ENCODE assay signal across 8 cellular contexts in the genomic region with DNA sequence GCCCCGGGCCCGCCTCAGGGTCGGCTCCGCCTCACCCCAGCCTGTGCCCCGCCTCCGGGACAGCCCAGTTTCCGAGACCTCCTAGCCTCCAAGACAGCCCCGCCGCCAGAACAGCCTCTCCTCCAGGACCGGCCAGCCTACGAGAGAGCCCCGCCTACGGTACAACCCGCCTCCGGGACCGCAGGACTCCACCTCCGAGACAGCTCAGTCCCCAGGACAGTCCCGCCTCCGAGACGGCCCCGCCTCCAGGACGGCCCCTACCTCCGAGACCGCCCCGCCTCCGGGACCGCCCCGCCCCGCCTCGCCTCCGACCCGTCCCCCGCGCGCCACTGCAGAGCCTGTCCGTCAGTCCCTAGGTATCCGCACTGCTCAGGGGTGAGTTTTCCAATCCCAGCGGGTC. TPM values are rescaled to one million over a fixed set of nuclear protein-coding genes. Genes with fewer than 3 reads are reported as not detected.
DNase-seq lines count a peak whose midpoint lies in the region; ATAC-seq and TF ChIP-seq lines count a peak whose summit lies in the region.
"Not testable (repeated sequence)": the region's sequence is repeated elsewhere in the genome, so short reads cannot be mapped to it uniquely, and the experiment has no call there.

TCAF2 (plus strand) TSS at position 329 of the 400 bp plus-strand sequence.

- H3K9me3 Mint-ChIP-seq in GM23338; activated naive CD4-positive, alpha-beta T cell treated with anti-CD3 and anti-CD28 coated beads for 36 hours: not testable (repeated sequence)

- H3K9me3 ChIP-seq in aorta (ENCODE audit: control insufficient read depth, low read length), result not testable (repeated sequence)

- H3F3A ChIP-seq in GM23338 (replicated peaks; ENCODE audit: low read depth), result not testable (repeated sequence)

- H3K36me3 Mint-ChIP-seq in GM23338 (ENCODE audit: low read depth); activated naive CD4-positive, alpha-beta T cell treated with anti-CD3 and anti-CD28 coated beads for 36 hours (ENCODE audit: low read depth): not testable (repeated sequence)

- not testable (repeated sequence) for H3K36me3 ChIP-seq in GM23338 (ENCODE audit: insufficient read depth); aorta (ENCODE audit: control insufficient read depth in 1 of 2, insufficient read depth in 2 of 2, low read length in 1 of 2)

- H2AFZ ChIP-seq in GM23338, result not testable (repeated sequence)

- CTCF ChIA-PET in activated naive CD4-positive, alpha-beta T cell treated with anti-CD3 and anti-CD28 coated beads for 36 hours (lab: Charles Lee), result not testable (repeated sequence)

- H3K27me3 Mint-ChIP-seq in GM23338 (ENCODE audit: insufficient read depth, low read depth, poor library complexity); activated naive CD4-positive, alpha-beta T cell treated with anti-CD3 and anti-CD28 coated beads for 36 hours (ENCODE audit: low read depth): not testable (repeated sequence)

- not testable (repeated sequence) for H3K4me3 ChIP-seq in GM23338; aorta (ENCODE audit: low read length in 2 of 2)

- intact Hi-C loops in activated naive CD4-positive, alpha-beta T cell treated with anti-CD3 and anti-CD28 coated beads for 36 hours (cut with micrococcal nuclease); left cardiac atrium (cut with DNase I); aorta (cut with DNase I): not testable (repeated sequence)

- not testable (repeated sequence) for H3K27ac Mint-ChIP-seq in GM23338
- H3K27ac Mint-ChIP-seq in activated naive CD4-positive, alpha-beta T cell treated with anti-CD3 and anti-CD28 coated beads for 36 hours, result peak within 1 kb of the TSS; percentile 41

- not testable (repeated sequence) for H3K27me3 ChIP-seq in GM23338 (ENCODE audit: insufficient read depth); aorta (ENCODE audit: control insufficient read depth in 1 of 2, insufficient read depth in 2 of 2, low read length in 1 of 2)

- ATAC-seq in GM18867 (IDR thresholded peaks at IDR 0.05; ENCODE audit: unreplicated experiment), result peak; percentile 82
- ATAC-seq in GM23338, result peak; percentile 96
- peak; percentile 89 for ATAC-seq in HG03342 (IDR thresholded peaks at IDR 0.05; ENCODE audit: unreplicated experiment)
- ATAC-seq in left cardiac atrium, result peak; percentile 99
- peak; percentile 98 for ATAC-seq in aorta (ENCODE audit: low FRiP score)

- TF ChIP-seq CTCF in GM23338 (conservative IDR thresholded peaks at IDR 0.05; ENCODE audit: low read depth in 2 of 2), result not testable (repeated sequence)

- not testable (repeated sequence) for H3K79me2 ChIP-seq in GM23338 (replicated peaks; ENCODE audit: insufficient read depth)

- not testable (repeated sequence) for H3K4me3 Mint-ChIP-seq in GM23338
- peak within 1 kb of the TSS; percentile 39 for H3K4me3 Mint-ChIP-seq in activated naive CD4-positive, alpha-beta T cell treated with anti-CD3 and anti-CD28 coated beads for 36 hours

- DNase-seq in GM23338 (ENCODE audit: low spot score), result not testable (repeated sequence)
- peak; percentile 79 for DNase-seq in activated CD4-positive, alpha-beta T cell treated with anti-CD3 and anti-CD28 coated beads for 48 hours
- peak; percentile 75 for DNase-seq in activated naive CD4-positive, alpha-beta T cell treated with anti-CD3 and anti-CD28 coated beads for 36 hours
- DNase-seq in left cardiac atrium, result peak; percentile 62
- DNase-seq in stimulated activated CD4-positive, alpha-beta T cell treated with anti-CD3 and anti-CD28 coated beads, Interleukin-2, amount 100 ng/mL, for 48 hours, result peak; percentile 56 to 73
- peak; percentile 89 to 90 for DNase-seq in aorta

- H3K4me2 ChIP-seq in GM23338, result not testable (repeated sequence)

- not testable (repeated sequence) for H3K27ac ChIP-seq in GM23338 (ENCODE audit: low read depth); aorta (ENCODE audit: low read depth in 1 of 2, low read length in 2 of 2)

- H3K4me1 Mint-ChIP-seq in GM23338; activated naive CD4-positive, alpha-beta T cell treated with anti-CD3 and anti-CD28 coated beads for 36 hours (ENCODE audit: low read depth): not testable (repeated sequence)

- not testable (repeated sequence) for H3K9me2 ChIP-seq in GM23338 (ENCODE audit: insufficient read depth)

- not testable (repeated sequence) for H3K4me1 ChIP-seq in GM23338 (ENCODE audit: insufficient read depth); aorta (ENCODE audit: control insufficient read depth in 1 of 2, insufficient read depth in 2 of 2, low read length in 2 of 2)

- 0% methylated on average over 15 of the region's 38 CpGs; no CpG with 5 or more reads in 1 of the 2 donors for WGBS in aorta, 2 donors

- H4K20me1 ChIP-seq in GM23338 (replicated peaks; ENCODE audit: insufficient read depth), result not testable (repeated sequence)

RNA-seq across cellular contexts. Expression of gene TCAF2, which starts in this region (rescaled TPM):
- 0.08 and 0.28 TPM in 2 replicates for total RNA-seq in GM23338 (2014; rRNA removed; shearing (Covaris generic))
- polyA plus RNA-seq in GM23338 (2016; fragmentation: Nextera tagmentation; extraction: Ambion mirVana) (0.09 TPM in 1 of 2 replicates, not detected in the other), aorta (1 to 10 TPM in 1 of 2 donors, under 1 TPM in 1; 0.50 to 1.9 TPM)
- 10 to 100 TPM; 29.2 to 31.4 TPM for total RNA-seq in activated naive CD4-positive, alpha-beta T cell treated with anti-CD3 and anti-CD28 coated beads for 36 hours
- total RNA-seq in left cardiac atrium (under 1 TPM; 0.55 to 0.71 TPM), aorta (1 to 10 TPM; 3.6 to 6.3 TPM)

Comparison
In these comparisons a context has a peak if more than half of its experiments do, and no peak if none do; other contexts are left out.
1. RNA of gene TCAF2 (total RNA-seq): 29.2 to 31.4 TPM in activated naive CD4-positive, alpha-beta T cell treated with anti-CD3 and anti-CD28 coated beads for 36 hours; 3.6 to 6.3 TPM in aorta, 0.55 to 0.71 TPM in left cardiac atrium and 0.08 to 0.28 TPM in GM23338; every median in the first group is over 4 times any median in the second.
2. Peak in ATAC-seq in GM23338; RNA of the gene not detected or under 1 TPM.
3. Peak in DNase-seq and ATAC-seq in left cardiac atrium; RNA of the gene not detected or under 1 TPM.
4. Peak in every context shown above with its lines, with median percentiles within 50 percentile points of each other: ATAC-seq.